In genomic region chr5:158541535-158541934, GRCh38 we compare ENCODE assay signal across 23 cellular contexts.
A peak's percentile ranks its signal among the peaks of the same experiment; 100 is the strongest.
DNase-seq lines count a peak whose midpoint lies in the region; ATAC-seq and TF ChIP-seq lines count a peak whose summit lies in the region.
"Had no signal": no experiment of that assay in that cellular context is flagged by ENCODE, and none has a peak within 500 bp of the region (broad histone marks: within the 10 kb centered on the region; RNA-seq: fewer than 3 reads in every experiment).

No MANE protein-coding gene starts in this region.

- peaks cover 65% of the 10 kb centered on the region for H3K4me1 ChIP-seq in BLaER1
- H3K4me1 ChIP-seq: Caco-2 had no signal

- in situ Hi-C loops in astrocyte of the cerebellum (cut with HindIII; ENCODE audit: low sequenced_read_pairs) = no loop called here
- in situ Hi-C loops in GM13976 (cut with MboI; ENCODE audit: low sequenced_read_pairs, unreplicated experiment) = no loop called here

- no peak overlapping the region for H3K4me3 Mint-ChIP-seq in activated CD8-positive, alpha-beta T cell treated with anti-CD3 and anti-CD28 coated beads for 36 hours
- no peak overlapping the region for H3K4me3 Mint-ChIP-seq in activated CD8-positive, alpha-beta T cell treated with anti-CD3 and anti-CD28 coated beads, Interleukin-2, amount 10 ng/mL, durations not matched to agents 7 days and 5 days
- H3K4me3 Mint-ChIP-seq: CD4-positive, alpha-beta T cell had no signal

- CTCF ChIA-PET in activated CD8-positive, alpha-beta T cell treated with anti-CD3 and anti-CD28 coated beads for 36 hours (lab: Charles Lee) = no interaction called here
- CTCF ChIA-PET in activated CD8-positive, alpha-beta T cell treated with anti-CD3 and anti-CD28 coated beads, Interleukin-2, amount 10 ng/mL, durations not matched to agents 7 days and 5 days (lab: Charles Lee) = interaction anchor here (1.2 kb wide), 1 partner anchor 27 kb away, joined by 3 read pairs; no protein-coding TSS in a partner anchor

- TF ChIP-seq CTCF in activated CD8-positive, alpha-beta T cell treated with anti-CD3 and anti-CD28 coated beads for 36 hours (IDR thresholded peaks at IDR 0.05) = no peak
- TF ChIP-seq CTCF in astrocyte of the cerebellum (IDR thresholded peaks at IDR 0.05; ENCODE audit: low read depth, low read length, missing control alignments) (no peak), GM13976 (IDR thresholded peaks at IDR 0.05; ENCODE audit: borderline replicate concordance, control extremely low read depth, extremely low read depth, insufficient read depth, missing control alignments) (no peak), GM20000 (IDR thresholded peaks at IDR 0.05; ENCODE audit: extremely low read depth, missing control alignments) (no peak)

- peak; percentile 31 for ATAC-seq in activated CD8-positive, alpha-beta T cell treated with anti-CD3 and anti-CD28 coated beads for 36 hours
- no peak for ATAC-seq in activated CD8-positive, alpha-beta T cell treated with anti-CD3 and anti-CD28 coated beads, Interleukin-2, amount 10 ng/mL, durations not matched to agents 7 days and 5 days
- ATAC-seq: HepG2, Panc1 had no signal

- no peak overlapping the region for H3K4me3 ChIP-seq in BLaER1
- no peak overlapping the region for H3K4me3 ChIP-seq in Jurkat, Clone E6-1 (ENCODE audit: low read length)
- no peak overlapping the region for H3K4me3 ChIP-seq in astrocyte of the cerebellum (ENCODE audit: low read depth, low read length)

- no peaks in the 10 kb centered on the region for H4K20me1 ChIP-seq in BLaER1

- H3K27me3 ChIP-seq in BLaER1 = no peaks in the 10 kb centered on the region
- H3K27me3 ChIP-seq: BE2C had no signal

- POLR2A ChIA-PET in activated CD8-positive, alpha-beta T cell treated with anti-CD3 and anti-CD28 coated beads for 36 hours (lab: Charles Lee) = no interaction called here
- POLR2A ChIA-PET in activated CD8-positive, alpha-beta T cell treated with anti-CD3 and anti-CD28 coated beads, Interleukin-2, amount 10 ng/mL, durations not matched to agents 7 days and 5 days (lab: Charles Lee) = no interaction called here

- peaks cover 39% of the 10 kb centered on the region for H3K4me1 Mint-ChIP-seq in activated CD8-positive, alpha-beta T cell treated with anti-CD3 and anti-CD28 coated beads for 36 hours (ENCODE audit: low read depth)
- peaks cover 19% of the 10 kb centered on the region for H3K4me1 Mint-ChIP-seq in activated CD8-positive, alpha-beta T cell treated with anti-CD3 and anti-CD28 coated beads, Interleukin-2, amount 10 ng/mL, durations not matched to agents 7 days and 5 days (ENCODE audit: low read depth)

- H3K27ac Mint-ChIP-seq in activated CD8-positive, alpha-beta T cell treated with anti-CD3 and anti-CD28 coated beads for 36 hours = peak overlapping the region; percentile 69
- H3K27ac Mint-ChIP-seq in activated CD8-positive, alpha-beta T cell treated with anti-CD3 and anti-CD28 coated beads, Interleukin-2, amount 10 ng/mL, durations not matched to agents 7 days and 5 days = no peak overlapping the region
- H3K27ac Mint-ChIP-seq: CD4-positive, alpha-beta T cell had no signal

- no peaks in the 10 kb centered on the region for H3K36me3 ChIP-seq in BLaER1
- H3K36me3 ChIP-seq: BE2C had no signal

- intact Hi-C loops in activated CD8-positive, alpha-beta T cell treated with anti-CD3 and anti-CD28 coated beads for 36 hours (cut with micrococcal nuclease) = loop anchor here (10.0 kb wide), 1 partner anchor 107 kb away; no protein-coding TSS in a partner anchor

- H3K9me3 ChIP-seq in BLaER1 = peaks cover 19% of the 10 kb centered on the region
- H3K9me3 ChIP-seq: BE2C, Caco-2, SK-N-SH had no signal

- H3K27ac ChIP-seq in BLaER1 = peak overlapping the region; percentile 20
- H3K27ac ChIP-seq: HL-60 had no signal

- no peak overlapping the region for H3K9ac ChIP-seq in BLaER1
- H3K9ac ChIP-seq: SK-N-SH had no signal

- H3K4me2 ChIP-seq in BLaER1 = peak overlapping the region; percentile 48
- H3K4me2 ChIP-seq: SK-N-SH had no signal

- no peaks in the 10 kb centered on the region for H3K36me3 Mint-ChIP-seq in activated CD8-positive, alpha-beta T cell treated with anti-CD3 and anti-CD28 coated beads for 36 hours (ENCODE audit: low read depth)
- no peaks in the 10 kb centered on the region for H3K36me3 Mint-ChIP-seq in activated CD8-positive, alpha-beta T cell treated with anti-CD3 and anti-CD28 coated beads, Interleukin-2, amount 10 ng/mL, durations not matched to agents 7 days and 5 days (ENCODE audit: low read depth)

- H3K27me3 Mint-ChIP-seq in activated CD8-positive, alpha-beta T cell treated with anti-CD3 and anti-CD28 coated beads for 36 hours = no peaks in the 10 kb centered on the region
- peaks cover 3% of the 10 kb centered on the region for H3K27me3 Mint-ChIP-seq in activated CD8-positive, alpha-beta T cell treated with anti-CD3 and anti-CD28 coated beads, Interleukin-2, amount 10 ng/mL, durations not matched to agents 7 days and 5 days (ENCODE audit: low read depth)

- no peaks in the 10 kb centered on the region for H3K9me3 Mint-ChIP-seq in activated CD8-positive, alpha-beta T cell treated with anti-CD3 and anti-CD28 coated beads for 36 hours
- H3K9me3 Mint-ChIP-seq in activated CD8-positive, alpha-beta T cell treated with anti-CD3 and anti-CD28 coated beads, Interleukin-2, amount 10 ng/mL, durations not matched to agents 7 days and 5 days (ENCODE audit: insufficient read depth) = no peaks in the 10 kb centered on the region
- H3K9me3 Mint-ChIP-seq: CD4-positive, alpha-beta T cell had no signal

- peak; percentile 26 for DNase-seq in activated CD8-positive, alpha-beta T cell treated with anti-CD3 and anti-CD28 coated beads for 36 hours
- no peak for DNase-seq in activated CD8-positive, alpha-beta T cell treated with anti-CD3 and anti-CD28 coated beads, Interleukin-2, amount 10 ng/mL, durations not matched to agents 7 days and 5 days
- DNase-seq in Jurkat, Clone E6-1 (ENCODE audit: low read depth, low spot score) = peak; percentile 5
- DNase-seq in astrocyte of the cerebellum (ENCODE audit: low read depth) = peak; percentile 38
- DNase-seq in GM13976 (ENCODE audit: low spot score) = no peak
- DNase-seq in GM20000 (ENCODE audit: low spot score) = no peak
- DNase-seq: BE2C; Caco-2; CD4-positive, alpha-beta T cell; GOT3; HCEC 1CT; MM.1S; NCI-H1048; NCI-H1417 treated with DMSO at 0.1 percent for 48 hours; NCI-H187; NCI-H2227 treated with DMSO at 0.1 percent for 48 hours; NCI-H510A; SIG-M5; SK-N-SH had no signal

Comparison
In these comparisons a context has a peak if more than half of its experiments do, and no peak if none do; other contexts are left out.
1. DNase-seq: peak in activated CD8-positive, alpha-beta T cell treated with anti-CD3 and anti-CD28 coated beads for 36 hours (single experiment), Jurkat, Clone E6-1 (single experiment) and astrocyte of the cerebellum (single experiment); none in activated CD8-positive, alpha-beta T cell treated with anti-CD3 and anti-CD28 coated beads, Interleukin-2, amount 10 ng/mL, durations not matched to agents 7 days and 5 days (single experiment), GM13976 (single experiment) and GM20000 (single experiment).